ENCODE assay signal across 8 cellular contexts in the genomic region with DNA sequence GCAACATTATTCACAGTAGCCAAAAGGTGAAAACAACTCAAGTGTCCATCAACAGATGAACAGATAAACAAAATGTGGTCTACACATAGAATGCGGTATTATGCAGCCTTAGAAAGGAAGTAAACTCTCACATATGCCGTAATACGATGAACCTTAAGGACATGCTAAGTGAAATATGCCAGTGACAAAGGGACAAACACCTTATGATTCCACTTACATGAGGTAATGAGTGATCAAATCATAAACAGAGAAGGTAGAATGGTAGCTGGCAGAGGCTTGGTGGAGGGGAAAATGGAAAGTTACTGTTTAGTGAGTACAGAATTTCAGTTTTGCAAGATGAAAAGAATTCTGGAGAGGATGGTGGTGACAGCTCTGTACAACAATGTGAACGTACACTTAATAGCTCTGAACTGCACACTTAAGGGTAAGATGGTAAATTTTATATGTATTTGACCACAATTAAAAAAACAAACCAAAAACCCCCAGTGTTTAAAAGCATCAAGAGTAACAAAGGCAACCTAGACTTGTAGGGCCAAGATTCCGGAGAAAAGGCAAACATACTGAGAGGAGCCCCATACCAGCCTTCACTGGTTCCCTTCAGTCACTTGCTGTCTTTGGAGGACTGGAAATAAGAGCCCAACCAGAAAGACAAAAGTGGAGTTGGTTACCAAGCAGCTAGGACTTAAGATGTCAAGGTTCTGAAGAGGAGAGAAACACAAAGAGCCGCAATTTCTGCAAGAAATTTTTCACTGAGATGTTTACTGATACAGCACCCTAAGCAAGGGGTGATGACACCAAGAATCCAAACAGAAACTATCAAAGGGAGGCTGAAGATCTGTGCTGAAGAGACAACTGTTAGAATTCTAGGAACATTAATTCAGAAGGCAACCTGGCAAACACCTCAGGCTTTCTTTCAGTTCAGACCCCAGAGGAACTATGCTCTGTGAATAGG.
A peak's percentile ranks its signal among the peaks of the same experiment; 100 is the strongest.
DNase-seq lines count a peak whose midpoint lies in the region; ATAC-seq, FAIRE-seq and TF ChIP-seq lines count a peak whose summit lies in the region.

No MANE protein-coding gene starts in this region.

- CTCF ChIA-PET in MCF 10A (lab: Yijun Ruan, JAX): interaction anchor here (0.6 to 1.2 kb wide), 5 partner anchors 8 to 362 kb away, joined by 3 to 5 read pairs (median 3); no protein-coding TSS in a partner anchor
- CTCF ChIA-PET in mammary epithelial cell (lab: Charles Lee; ENCODE audit: low non-redundant PET): no interaction called here
- CTCF ChIA-PET in SK-N-SH (lab: Yijun Ruan, JAX): interaction anchor here (1.6 kb wide), 1 partner anchor 11 kb away, joined by 5 read pairs; no protein-coding TSS in a partner anchor
- CTCF ChIA-PET in GM10248 (lab: Yijun Ruan, JAX): interaction anchor here (0.8 to 1.6 kb wide), 5 partner anchors 15 to 38 kb away, joined by 3 to 4 read pairs (median 3); no protein-coding TSS in a partner anchor

- BruUV-seq in MCF 10A (replicated peaks; lab: Mats Ljungman, UMichigan) (no TSS peak), mammary epithelial cell (replicated peaks; lab: Mats Ljungman, UMichigan) (no TSS peak)

- peaks cover 5% of the 10 kb centered on the region for H3K36me3 ChIP-seq in mammary epithelial cell (ENCODE audit: insufficient read depth, low read length)
- H3K36me3 ChIP-seq in HUES64 (ENCODE audit: insufficient read depth, low read length): peaks cover 3% of the 10 kb centered on the region; the same call in 1 of the 2 replicates
- H3K36me3 ChIP-seq in upper lobe of left lung: no peaks in the 10 kb centered on the region
- peaks cover 4 to 12% of the 10 kb centered on the region in 2 experiments for H3K36me3 ChIP-seq in SK-N-SH (replicated peaks in 1 of 2; ENCODE audit: control insufficient read depth in 1 of 2, insufficient read depth in 2 of 2, low read length in 1 of 2)

- peaks cover 41% of the 10 kb centered on the region for H3K4me1 Mint-ChIP-seq in MCF 10A (ENCODE audit: insufficient read depth, unreplicated experiment)

- FAIRE-seq in colon (lab: Jason Lieb, UNC): peak; percentile 21

- H3K27me3 ChIP-seq in mammary epithelial cell (ENCODE audit: insufficient read depth, low read length) (no peaks in the 10 kb centered on the region), HUES64 (ENCODE audit: insufficient read depth, low read length) (no peaks in the 10 kb centered on the region), upper lobe of left lung (no peaks in the 10 kb centered on the region), SK-N-SH (ENCODE audit: insufficient read depth) (no peaks in the 10 kb centered on the region)

- H3K9me3 ChIP-seq in mammary epithelial cell (replicated peaks; ENCODE audit: insufficient read depth, low read length): no peaks in the 10 kb centered on the region
- no peaks in the 10 kb centered on the region for H3K9me3 ChIP-seq in HUES64 (ENCODE audit: insufficient read depth, low read depth, low read length)
- no peaks in the 10 kb centered on the region for H3K9me3 ChIP-seq in upper lobe of left lung
- H3K9me3 ChIP-seq in SK-N-SH: no peaks in the 10 kb centered on the region

- ATAC-seq in upper lobe of left lung (ENCODE audit: low FRiP score in 2 of 2): no peak

- H4K20me1 ChIP-seq in mammary epithelial cell (ENCODE audit: insufficient read depth, low read length): no peaks in the 10 kb centered on the region
- H4K20me1 ChIP-seq in SK-N-SH (ENCODE audit: insufficient read depth): peaks cover 48% of the 10 kb centered on the region

- H3F3A ChIP-seq in SK-N-SH (replicated peaks; ENCODE audit: insufficient read depth): peaks cover 19% of the 10 kb centered on the region

- TF ChIP-seq CTCF in MCF 10A (IDR thresholded peaks at IDR 0.05; ENCODE audit: unreplicated experiment) (no peak), mammary epithelial cell (conservative IDR thresholded peaks at IDR 0.05 in 1 of 2, IDR thresholded peaks at IDR 0.05 in 1 of 2; ENCODE audit: extremely low read depth in 1 of 2, insufficient read depth in 1 of 2, low read depth in 1 of 2, low read length in 2 of 2) (no peak), upper lobe of left lung (IDR thresholded peaks at IDR 0.05) (no peak), SK-N-SH (IDR thresholded peaks at IDR 0.05) (no peak), GM10248 (IDR thresholded peaks at IDR 0.05; ENCODE audit: control extremely low read depth, extremely low read depth, low read depth, missing control alignments) (no peak)

- in situ Hi-C loops in mammary epithelial cell (cut with MboI; ENCODE audit: low sequenced_read_pairs in 2 of 2): no loop called here

- H3K27ac ChIP-seq in mammary epithelial cell (ENCODE audit: insufficient read depth, low read depth, low read length) (no peak overlapping the region), HUES64 (ENCODE audit: low read depth, low read length) (peak overlapping the region; percentile 14; the same call in 1 of the 2 replicates), upper lobe of left lung (peak overlapping the region; percentile 10 to 56 (median 32)), SK-N-SH (ENCODE audit: low read depth in 2 of 2, low read length in 1 of 2) (no peak overlapping the region; a peak in 1 of 4 replicates)

- no peak overlapping the region for H2AFZ ChIP-seq in mammary epithelial cell (ENCODE audit: low read depth, low read length)
- H2AFZ ChIP-seq in SK-N-SH (ENCODE audit: low read depth): no peak overlapping the region

- peak overlapping the region; percentile 85 for H3K27ac Mint-ChIP-seq in MCF 10A (ENCODE audit: low read depth, unreplicated experiment)

- no peak for TF ChIP-seq RAD21 in SK-N-SH (IDR thresholded peaks at IDR 0.05; ENCODE audit: low read length)

- intact Hi-C loops in MCF 10A (cut with micrococcal nuclease) (no loop called here), mammary epithelial cell (cut with micrococcal nuclease) (no loop called here)

- TF ChIP-seq EP300 in upper lobe of left lung (IDR thresholded peaks at IDR 0.05) (no peak), SK-N-SH (IDR thresholded peaks at IDR 0.05; ENCODE audit: borderline replicate concordance in 1 of 2, low read depth in 1 of 2, low read length in 1 of 2) (no peak)

- H3K79me2 ChIP-seq in mammary epithelial cell (ENCODE audit: insufficient read depth, low read length) (peaks cover 95% of the 10 kb centered on the region), SK-N-SH (ENCODE audit: insufficient read depth) (peaks cover 100% of the 10 kb centered on the region)

- no peak overlapping the region for H3K4me3 Mint-ChIP-seq in MCF 10A (ENCODE audit: unreplicated experiment)

- H3K9me3 Mint-ChIP-seq in MCF 10A (ENCODE audit: unreplicated experiment): no peaks in the 10 kb centered on the region

- no peaks in the 10 kb centered on the region for H3K9me2 ChIP-seq in SK-N-SH

- H3K27me3 Mint-ChIP-seq in MCF 10A (ENCODE audit: insufficient read depth, unreplicated experiment): no peaks in the 10 kb centered on the region

- H3K36me3 Mint-ChIP-seq in MCF 10A (ENCODE audit: insufficient read depth, unreplicated experiment): no peaks in the 10 kb centered on the region

- H3K9ac ChIP-seq in mammary epithelial cell (ENCODE audit: insufficient read depth, low read length): no peak overlapping the region
- H3K9ac ChIP-seq in HUES64 (ENCODE audit: low read depth, low read length): no peak overlapping the region
- no peak overlapping the region for H3K9ac ChIP-seq in SK-N-SH

- POLR2A ChIA-PET in MCF 10A (lab: Yijun Ruan, JAX) (interaction anchor here (0.6 to 7.5 kb wide), 7 partner anchors 10 to 567 kb away, joined by 3 to 60 read pairs (median 4); a partner anchor contains a TSS), SK-N-SH (lab: Yijun Ruan, JAX) (no interaction called here), GM10248 (lab: Yijun Ruan, JAX) (no interaction called here)

- no peak overlapping the region for H3K4me2 ChIP-seq in mammary epithelial cell (ENCODE audit: insufficient read depth, low read depth, low read length)
- H3K4me2 ChIP-seq in SK-N-SH: no peak overlapping the region

- dilution Hi-C loops in mammary epithelial cell (cut with HindIII; ENCODE audit: low sequenced_read_pairs): no loop called here

- no peak for TF ChIP-seq POLR2A in upper lobe of left lung (IDR thresholded peaks at IDR 0.05)

- H3K4me3 ChIP-seq in mammary epithelial cell (replicated peaks in 1 of 3; ENCODE audit: insufficient read depth in 1 of 3, low read depth in 2 of 3, low read length in 3 of 3): no peak overlapping the region
- H3K4me3 ChIP-seq in HUES64 (ENCODE audit: low read length): no peak overlapping the region
- H3K4me3 ChIP-seq in upper lobe of left lung: no peak overlapping the region
- H3K4me3 ChIP-seq in SK-N-SH (ENCODE audit: low read depth in 2 of 2, low read length in 1 of 2): no peak overlapping the region

- DNase-seq in MCF 10A (ENCODE audit: unreplicated experiment) (no peak), mammary epithelial cell (no peak), upper lobe of left lung (no peak), SKM-1 (lab: John Stamatoyannopoulos, UW; ENCODE audit: unreplicated experiment) (no peak), SK-N-SH (no peak), GM10248 (ENCODE audit: extremely low spot score) (no peak)

- H3K4me1 ChIP-seq in mammary epithelial cell (ENCODE audit: insufficient read depth, low read length) (peaks cover 21% of the 10 kb centered on the region), HUES64 (ENCODE audit: insufficient read depth, low read length) (peaks cover 28% of the 10 kb centered on the region), upper lobe of left lung (peaks cover 39 to 57% (median 49%) of the 10 kb centered on the region in 4 donors), SK-N-SH (ENCODE audit: control insufficient read depth in 1 of 2, insufficient read depth in 2 of 2, low read depth in 1 of 2, low read length in 1 of 2) (peaks cover 0 to 13% of the 10 kb centered on the region in 2 experiments; a peak in 3 of 4 replicates)

- 93% methylated on average over 6 of the region's 6 CpGs for WGBS in mammary epithelial cell (ENCODE audit: low coverage, missing lambda C conversion rate)
- WGBS in HUES64: 94% methylated on average over 6 of the region's 6 CpGs
- 53 to 60% methylated on average over 6 of the region's 6 CpGs for WGBS in upper lobe of left lung, 2 donors
- 95% methylated on average over 6 of the region's 6 CpGs for WGBS in SK-N-SH (ENCODE audit: low lambda C conversion rate)

TF ChIP-seq in SK-N-SH, 30 proteins besides CTCF, POLR2A, EP300 and RAD21 (continues in another document):
- TF ChIP-seq, protein P1, sequence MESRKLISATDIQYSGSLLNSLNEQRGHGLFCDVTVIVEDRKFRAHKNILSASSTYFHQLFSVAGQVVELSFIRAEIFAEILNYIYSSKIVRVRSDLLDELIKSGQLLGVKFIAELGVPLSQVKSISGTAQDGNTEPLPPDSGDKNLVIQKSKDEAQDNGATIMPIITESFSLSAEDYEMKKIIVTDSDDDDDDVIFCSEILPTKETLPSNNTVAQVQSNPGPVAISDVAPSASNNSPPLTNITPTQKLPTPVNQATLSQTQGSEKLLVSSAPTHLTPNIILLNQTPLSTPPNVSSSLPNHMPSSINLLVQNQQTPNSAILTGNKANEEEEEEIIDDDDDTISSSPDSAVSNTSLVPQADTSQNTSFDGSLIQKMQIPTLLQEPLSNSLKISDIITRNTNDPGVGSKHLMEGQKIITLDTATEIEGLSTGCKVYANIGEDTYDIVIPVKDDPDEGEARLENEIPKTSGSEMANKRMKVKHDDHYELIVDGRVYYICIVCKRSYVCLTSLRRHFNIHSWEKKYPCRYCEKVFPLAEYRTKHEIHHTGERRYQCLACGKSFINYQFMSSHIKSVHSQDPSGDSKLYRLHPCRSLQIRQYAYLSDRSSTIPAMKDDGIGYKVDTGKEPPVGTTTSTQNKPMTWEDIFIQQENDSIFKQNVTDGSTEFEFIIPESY (IDR thresholded peaks at IDR 0.05; ENCODE audit: borderline replicate concordance, low read depth): no peak

Comparison
In these comparisons a context has a peak if more than half of its experiments do, and no peak if none do; other contexts are left out.
1. H3K27ac ChIP-seq: peak in HUES64 (single experiment) and upper lobe of left lung (4 of 4); none in mammary epithelial cell (single experiment) and SK-N-SH (0 of 2).